22 cellular contexts compared by ENCODE assay signal in genomic region chr6:124372076-124372475, GRCh38.
"Had no signal": no experiment of that assay in that cellular context is flagged by ENCODE, and none has a peak within 500 bp of the region (broad histone marks: within the 10 kb centered on the region; RNA-seq: fewer than 3 reads in every experiment).

No MANE protein-coding gene starts in this region.

- H3K36me3 Mint-ChIP-seq: activated naive CD8-positive, alpha-beta T cell treated with anti-CD3 and anti-CD28 coated beads, Interleukin-2, amount 10 ng/mL, durations not matched to agents 7 days and 5 days; natural killer cell treated with Interleukin-12 subunit alpha and Interleukin-12 subunit beta and Interleukin-15 and Interleukin-18, amount 100 ng/mL, for 72 hours; stimulated activated effector memory CD8-positive, alpha-beta T cell treated with anti-CD3 and anti-CD28 coated beads, Interleukin-12 subunit alpha, Interleukin-12 subunit beta, amount 100 ng/mL, for 72 hours had no signal

- H3K27ac Mint-ChIP-seq: activated CD4-positive, alpha-beta T cell treated with anti-CD3 and anti-CD28 coated beads, Interleukin-2, amount 10 ng/mL, durations not matched to agents 7 days and 5 days; activated CD8-positive, alpha-beta T cell treated with anti-CD3 and anti-CD28 coated beads, Interleukin-2, amount 10 ng/mL, durations not matched to agents 7 days and 5 days; activated naive CD8-positive, alpha-beta T cell treated with anti-CD3 and anti-CD28 coated beads, Interleukin-2, amount 10 ng/mL, durations not matched to agents 7 days and 5 days; activated T-cell treated with anti-CD3 and anti-CD28 coated beads, Interleukin-2, amount 50 U/mL, for 24 hours; activated T-helper 2 cell treated with anti-CD3 and anti-CD28 coated beads, Interferon-gamma antibody, Interleukin-2, Interleukin-4, amounts not matched to agents 10 μg/mL and 5 μg/mL and 100 μg/mL, durations not matched to agents 14 hours and 24 hours and 36 hours; natural killer cell treated with Interleukin-12 subunit alpha and Interleukin-12 subunit beta and Interleukin-15 and Interleukin-18, amount 100 ng/mL, for 72 hours; stimulated activated effector memory CD8-positive, alpha-beta T cell treated with anti-CD3 and anti-CD28 coated beads, Interleukin-12 subunit alpha, Interleukin-12 subunit beta, amount 100 ng/mL, for 72 hours had no signal

- H3K36me3 ChIP-seq: brain microvascular endothelial cell, lower lobe of right lung, prostate gland, right atrium auricular region, stomach, upper lobe of right lung had no signal

- H3K4me1 Mint-ChIP-seq: activated CD4-positive, alpha-beta T cell treated with anti-CD3 and anti-CD28 coated beads, Interleukin-2, amount 10 ng/mL, durations not matched to agents 7 days and 5 days; activated naive CD8-positive, alpha-beta T cell treated with anti-CD3 and anti-CD28 coated beads, Interleukin-2, amount 10 ng/mL, durations not matched to agents 7 days and 5 days; stimulated activated effector memory CD8-positive, alpha-beta T cell treated with anti-CD3 and anti-CD28 coated beads, Interleukin-12 subunit alpha, Interleukin-12 subunit beta, amount 100 ng/mL, for 72 hours had no signal

- H3K27me3 Mint-ChIP-seq: activated CD4-positive, alpha-beta T cell treated with anti-CD3 and anti-CD28 coated beads, Interleukin-2, amount 10 ng/mL, durations not matched to agents 7 days and 5 days; activated naive CD8-positive, alpha-beta T cell treated with anti-CD3 and anti-CD28 coated beads, Interleukin-2, amount 10 ng/mL, durations not matched to agents 7 days and 5 days; activated T-cell treated with anti-CD3 and anti-CD28 coated beads, Interleukin-2, amount 50 U/mL, for 24 hours; natural killer cell treated with Interleukin-12 subunit alpha and Interleukin-12 subunit beta and Interleukin-15 and Interleukin-18, amount 100 ng/mL, for 72 hours had no signal

- H3K27me3 ChIP-seq: brain microvascular endothelial cell, right atrium auricular region, stomach, upper lobe of right lung had no signal

- H3K4me1 ChIP-seq: lower lobe of right lung, prostate gland, right atrium auricular region, stomach, upper lobe of right lung had no signal

- H3K9me3 Mint-ChIP-seq: activated CD4-positive, alpha-beta T cell treated with anti-CD3 and anti-CD28 coated beads, Interleukin-2, amount 10 ng/mL, durations not matched to agents 7 days and 5 days; activated T-helper 2 cell treated with anti-CD3 and anti-CD28 coated beads, Interferon-gamma antibody, Interleukin-2, Interleukin-4, amounts not matched to agents 10 μg/mL and 5 μg/mL and 100 μg/mL, durations not matched to agents 14 hours and 24 hours and 36 hours had no signal

- H3K4me3 ChIP-seq: lower lobe of right lung, prostate gland, right atrium auricular region, skin epidermis, stomach, upper lobe of right lung had no signal

- H3K27ac ChIP-seq: brain microvascular endothelial cell, lower lobe of right lung, prostate gland, right atrium auricular region, skin epidermis, stomach, upper lobe of right lung had no signal

- H3K9me3 ChIP-seq: lower lobe of right lung, prostate gland, right atrium auricular region, stomach, upper lobe of right lung had no signal

- H3K4me3 Mint-ChIP-seq: activated CD4-positive, alpha-beta T cell treated with anti-CD3 and anti-CD28 coated beads, Interleukin-2, amount 10 ng/mL, durations not matched to agents 7 days and 5 days; activated CD8-positive, alpha-beta T cell treated with anti-CD3 and anti-CD28 coated beads, Interleukin-2, amount 10 ng/mL, durations not matched to agents 7 days and 5 days; activated naive CD8-positive, alpha-beta T cell treated with anti-CD3 and anti-CD28 coated beads, Interleukin-2, amount 10 ng/mL, durations not matched to agents 7 days and 5 days; activated T-cell treated with anti-CD3 and anti-CD28 coated beads, Interleukin-2, amount 50 U/mL, for 24 hours; natural killer cell treated with Interleukin-12 subunit alpha and Interleukin-12 subunit beta and Interleukin-15 and Interleukin-18, amount 100 ng/mL, for 72 hours; stimulated activated effector memory CD8-positive, alpha-beta T cell treated with anti-CD3 and anti-CD28 coated beads, Interleukin-12 subunit alpha, Interleukin-12 subunit beta, amount 100 ng/mL, for 72 hours had no signal

- DNase-seq: activated CD4-positive, alpha-beta T cell treated with anti-CD3 and anti-CD28 coated beads, Interleukin-2, amount 10 ng/mL, durations not matched to agents 7 days and 5 days; activated CD8-positive, alpha-beta T cell treated with anti-CD3 and anti-CD28 coated beads, Interleukin-2, amount 10 ng/mL, durations not matched to agents 7 days and 5 days; activated naive CD4-positive, alpha-beta T cell treated with Interleukin-2 at 50 U/mL for 16 hours; activated naive CD8-positive, alpha-beta T cell treated with anti-CD3 and anti-CD28 coated beads, Interleukin-2, amount 10 ng/mL, durations not matched to agents 7 days and 5 days; activated T-cell treated with anti-CD3 and anti-CD28 coated beads, Interleukin-2, amount 50 U/mL, for 24 hours; anterior cingulate cortex; brain microvascular endothelial cell; effector CD4-positive, alpha-beta T cell; left cardiac atrium; lower lobe of right lung; nucleus accumbens; stimulated activated CD4-positive, alpha-beta T cell treated with anti-CD3 and anti-CD28 coated beads, Interleukin-4, amount 100 ng/mL, for 24 hours; stomach; T-helper 1 cell; T1000; upper lobe of right lung had no signal
